Comparison of ENCODE assay signal across 21 cellular contexts in genomic region chr17:20033410-20033809, GRCh38.
"Had no signal": no experiment of that assay in that cellular context is flagged by ENCODE, and none has a peak within 500 bp of the region (broad histone marks: within the 10 kb centered on the region; RNA-seq: fewer than 3 reads in every experiment).

No MANE protein-coding gene starts in this region.

- H3K27ac ChIP-seq: foreskin keratinocyte, hepatocyte, psoas muscle, right lobe of liver, suprapubic skin, thyroid gland, upper lobe of left lung, vagina had no signal

- H3K4me2 ChIP-seq: hepatocyte had no signal

- ATAC-seq: foreskin keratinocyte; naive thymus-derived CD4-positive, alpha-beta T cell; psoas muscle; right lobe of liver had no signal

- H3K36me3 Mint-ChIP-seq: stimulated activated effector memory CD8-positive, alpha-beta T cell treated with anti-CD3 and anti-CD28 coated beads, Interleukin-12 subunit alpha, Interleukin-12 subunit beta, amount 100 ng/mL, for 72 hours had no signal

- H3K36me3 ChIP-seq: right lobe of liver, suprapubic skin, thyroid gland, upper lobe of left lung, vagina had no signal

- H3K4me1 Mint-ChIP-seq: endodermal cell, nephron progenitor cell had no signal

- H2AFZ ChIP-seq: hepatocyte had no signal

- H3K79me2 ChIP-seq: hepatocyte had no signal

- H3K27ac Mint-ChIP-seq: endodermal cell; naive thymus-derived CD4-positive, alpha-beta T cell; nephron progenitor cell; stimulated activated effector memory CD8-positive, alpha-beta T cell treated with anti-CD3 and anti-CD28 coated beads, Interleukin-12 subunit alpha, Interleukin-12 subunit beta, amount 100 ng/mL, for 72 hours had no signal

- H3K4me3 ChIP-seq: hepatocyte, psoas muscle, right lobe of liver, suprapubic skin, thyroid gland, upper lobe of left lung, vagina had no signal

- H3K9me3 ChIP-seq: psoas muscle, right lobe of liver, suprapubic skin, thyroid gland, upper lobe of left lung, vagina had no signal

- H3K4me3 Mint-ChIP-seq: endodermal cell; naive thymus-derived CD4-positive, alpha-beta T cell; nephron progenitor cell; stimulated activated effector memory CD8-positive, alpha-beta T cell treated with anti-CD3 and anti-CD28 coated beads, Interleukin-12 subunit alpha, Interleukin-12 subunit beta, amount 100 ng/mL, for 72 hours had no signal

- H3K4me1 ChIP-seq: foreskin keratinocyte, psoas muscle, right lobe of liver, suprapubic skin, thyroid gland, upper lobe of left lung, vagina had no signal

- H3K9me3 Mint-ChIP-seq: endodermal cell; naive thymus-derived CD4-positive, alpha-beta T cell; nephron progenitor cell; stimulated activated effector memory CD8-positive, alpha-beta T cell treated with anti-CD3 and anti-CD28 coated beads, Interleukin-12 subunit alpha, Interleukin-12 subunit beta, amount 100 ng/mL, for 72 hours had no signal

- DNase-seq: effector CD4-positive, alpha-beta T cell; endodermal cell; erythroblast; foreskin keratinocyte; head of caudate nucleus; kidney; mammary epithelial cell; naive thymus-derived CD4-positive, alpha-beta T cell; nephron progenitor cell; psoas muscle; retina; right lobe of liver; stimulated activated CD4-positive, alpha-beta T cell treated with anti-CD3 and anti-CD28 coated beads, Interleukin-4, amount 100 ng/mL, for 1 hour; stimulated activated CD8-positive, alpha-beta memory T cell treated with anti-CD3 and anti-CD28 coated beads, Interleukin-4, amount 100 ng/mL, for 48 hours; stimulated activated naive CD8-positive, alpha-beta T cell treated with anti-CD3 and anti-CD28 coated beads, Interleukin-15, Interleukin-2, amounts not matched to agents 100 U/mL and 50 U/mL, for 24 hours; thyroid gland; upper lobe of left lung had no signal
